ENCODE assay signal across 8 cellular contexts in the genomic region with DNA sequence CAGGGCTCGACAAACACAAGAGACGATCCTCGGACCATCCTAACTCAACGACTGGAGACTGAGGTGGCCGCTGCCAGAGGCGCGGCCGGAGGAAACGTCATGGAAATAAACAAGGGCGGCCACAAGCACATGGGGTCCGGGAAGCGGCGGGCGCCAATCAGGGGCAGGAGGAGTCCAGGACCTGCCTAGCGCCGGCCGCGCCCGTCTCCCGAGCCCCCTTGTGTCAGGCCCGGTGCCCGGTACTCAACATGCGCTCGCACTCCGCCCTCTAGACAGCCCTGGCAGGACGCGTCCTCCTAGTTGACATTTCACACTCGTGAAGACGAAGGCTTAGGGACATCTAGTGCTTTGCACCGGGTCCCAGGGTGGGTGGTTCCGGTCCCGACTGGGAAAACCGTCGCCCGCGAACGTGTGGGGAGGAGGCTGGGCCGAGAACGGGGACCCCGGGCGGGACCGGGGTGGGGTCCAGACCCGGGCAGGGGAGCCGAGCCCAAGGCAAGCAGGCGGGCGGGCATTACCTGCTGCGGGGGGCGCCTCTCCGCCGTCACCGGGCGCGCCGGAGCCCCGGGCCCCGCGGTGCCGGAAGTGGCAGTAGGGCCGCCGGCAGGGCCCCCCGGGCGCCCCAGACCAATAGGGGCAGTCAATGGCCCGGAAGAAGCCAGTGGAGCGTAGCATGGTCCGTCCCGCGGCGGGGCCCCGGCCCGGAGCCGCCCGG. TPM values are rescaled to one million over a fixed set of nuclear protein-coding genes. Genes with fewer than 3 reads are reported as not detected.
DNase-seq lines count a peak whose midpoint lies in the region; ATAC-seq and TF ChIP-seq lines count a peak whose summit lies in the region.

No MANE protein-coding gene starts in this region.

- peak overlapping the region; percentile 96 for H3K4me3 ChIP-seq in AG04450 (ENCODE audit: low read depth, low read length)
- peak overlapping the region; percentile 89 for H3K4me3 ChIP-seq in WI38 (ENCODE audit: low read depth, low read length)
- peak overlapping the region; percentile 100 for H3K4me3 ChIP-seq in neural progenitor cell

- no peaks in the 10 kb centered on the region for H3K27me3 Mint-ChIP-seq in neural progenitor cell (ENCODE audit: insufficient read depth, low read depth)

- DNase-seq in AG04450 (ENCODE audit: low read depth, low spot score): no peak
- peak; percentile 62 for DNase-seq in fibroblast of gingiva (ENCODE audit: low read depth)
- DNase-seq in neural progenitor cell (ENCODE audit: low spot score): peak; percentile 72
- no peak for DNase-seq in GM13976 (ENCODE audit: low spot score)
- no peak for DNase-seq in NCI-H2171 (lab: John Stamatoyannopoulos, UW)

- H3K36me3 ChIP-seq in neural progenitor cell: no peaks in the 10 kb centered on the region

- H3K9ac ChIP-seq in neural progenitor cell: peak overlapping the region; percentile 99

- no peak for TF ChIP-seq CTCF in AG04450 (IDR thresholded peaks at IDR 0.05; ENCODE audit: low read depth, low read length)
- no peak for TF ChIP-seq CTCF in WI38 (IDR thresholded peaks at IDR 0.05; ENCODE audit: low read depth, low read length)
- TF ChIP-seq CTCF in neural progenitor cell (IDR thresholded peaks at IDR 0.05): no peak
- TF ChIP-seq CTCF in GM13976 (IDR thresholded peaks at IDR 0.05; ENCODE audit: borderline replicate concordance, control extremely low read depth, extremely low read depth, insufficient read depth, missing control alignments): no peak

- peak overlapping the region; percentile 95 for H3K4me3 Mint-ChIP-seq in neural progenitor cell

- H3K4me1 ChIP-seq in neural progenitor cell: peaks cover 9% of the 10 kb centered on the region

- peaks cover 21% of the 10 kb centered on the region for H3K4me1 Mint-ChIP-seq in neural progenitor cell

- H3K9me3 Mint-ChIP-seq in neural progenitor cell: no peaks in the 10 kb centered on the region

- H3K79me2 ChIP-seq in neural progenitor cell (ENCODE audit: low read depth): peaks cover 54% of the 10 kb centered on the region

- in situ Hi-C loops in GM13976 (cut with MboI; ENCODE audit: low sequenced_read_pairs, unreplicated experiment): no loop called here

- no peaks in the 10 kb centered on the region for H3K27me3 ChIP-seq in AG04450 (ENCODE audit: control insufficient read depth, insufficient read depth, low read length)
- no peaks in the 10 kb centered on the region for H3K27me3 ChIP-seq in neural progenitor cell

- H2AFZ ChIP-seq in neural progenitor cell (replicated peaks): peak overlapping the region; percentile 94

- H3K27ac ChIP-seq in AG04450 (ENCODE audit: low read depth, low read length) (peak overlapping the region; percentile 75), neural progenitor cell (peak overlapping the region; percentile 100)

- H3K36me3 Mint-ChIP-seq in neural progenitor cell: no peaks in the 10 kb centered on the region

- ATAC-seq in GM18909 (IDR thresholded peaks at IDR 0.05; ENCODE audit: poor library complexity, unreplicated experiment) (peak; percentile 28), HG03457 (IDR thresholded peaks at IDR 0.05; ENCODE audit: unreplicated experiment) (peak; percentile 16)

- H4K20me1 ChIP-seq in neural progenitor cell (ENCODE audit: low read depth): peaks cover 60% of the 10 kb centered on the region

- peaks cover 15% of the 10 kb centered on the region for H3F3A ChIP-seq in neural progenitor cell (ENCODE audit: low read depth)

- H3K9me3 ChIP-seq in AG04450 (ENCODE audit: control insufficient read depth, insufficient read depth, low read length) (no peaks in the 10 kb centered on the region; the same call in 1 of the 2 replicates), neural progenitor cell (ENCODE audit: low read depth) (no peaks in the 10 kb centered on the region)

- peak overlapping the region; percentile 97 for H3K27ac Mint-ChIP-seq in neural progenitor cell

- POLR2A ChIA-PET in AG04450 (lab: Yijun Ruan, JAX): no interaction called here

- CTCF ChIA-PET in AG04450 (lab: Charles Lee): interaction anchor here (1.3 to 2.0 kb wide), 2 partner anchors 10 to 22 kb away, joined by 12 to 17 read pairs; no protein-coding TSS in a partner anchor

- H3K4me2 ChIP-seq in neural progenitor cell: peak overlapping the region; percentile 99

RNA-seq across cellular contexts. Expression of a gene that starts 0.4 kb away (rescaled TPM):
- 5.4 and 8.4 TPM in 2 replicates for polyA plus RNA-seq in AG04450 (2011; rRNA removed)
- polyA minus RNA-seq in AG04450 (2011; rRNA and poly(A)+ RNA removed): 7.1 and 9.0 TPM in 2 replicates
- total RNA-seq in neural progenitor cell (ENCODE audit: low replicate concordance): 12.8 and 38.7 TPM in 2 replicates

RNA-seq across cellular contexts. Expression of a gene that starts 15.5 kb away (rescaled TPM):
- polyA plus RNA-seq in AG04450 (2011; rRNA removed): 3.4 and 4.4 TPM in 2 replicates
- 2.7 and 3.0 TPM in 2 replicates for polyA minus RNA-seq in AG04450 (2011; rRNA and poly(A)+ RNA removed)
- 1.0 and 4.8 TPM in 2 replicates for total RNA-seq in neural progenitor cell (ENCODE audit: low replicate concordance)

RNA-seq across cellular contexts. Expression of a gene that starts 35.8 kb away (rescaled TPM):
- 2.7 and 2.8 TPM in 2 replicates for polyA plus RNA-seq in AG04450 (2011; rRNA removed)
- polyA minus RNA-seq in AG04450 (2011; rRNA and poly(A)+ RNA removed): 1.9 and 3.4 TPM in 2 replicates
- total RNA-seq in neural progenitor cell (ENCODE audit: low replicate concordance): 0.06 and 1.5 TPM in 2 replicates

RNA-seq across cellular contexts. Expression of a gene that starts 37.5 kb away (rescaled TPM):
- 30.8 and 54.5 TPM in 2 replicates for polyA plus RNA-seq in AG04450 (2011; rRNA removed)
- polyA minus RNA-seq in AG04450 (2011; rRNA and poly(A)+ RNA removed): 8.1 TPM in 2 replicates
- total RNA-seq in neural progenitor cell (ENCODE audit: low replicate concordance): 20.2 and 87.0 TPM in 2 replicates

RNA-seq across cellular contexts. Expression of a gene that starts 57.4 kb away (rescaled TPM):
- 0.35 and 0.55 TPM in 2 replicates for polyA plus RNA-seq in AG04450 (2011; rRNA removed)
- polyA minus RNA-seq in AG04450 (2011; rRNA and poly(A)+ RNA removed): 0.17 and 0.37 TPM in 2 replicates
- 2.4 and 6.5 TPM in 2 replicates for total RNA-seq in neural progenitor cell (ENCODE audit: low replicate concordance)

Comparison
In these comparisons a context has a peak if more than half of its experiments do, and no peak if none do; other contexts are left out.
1. DNase-seq: peak in fibroblast of gingiva (single experiment) and neural progenitor cell (single experiment); none in AG04450 (single experiment), GM13976 (single experiment) and NCI-H2171 (single experiment).
2. Peak in every context shown above with its lines, with median percentiles within 50 percentile points of each other: H3K4me3 ChIP-seq.